Comparison of ENCODE assay signal across 8 cellular contexts in the genomic region with DNA sequence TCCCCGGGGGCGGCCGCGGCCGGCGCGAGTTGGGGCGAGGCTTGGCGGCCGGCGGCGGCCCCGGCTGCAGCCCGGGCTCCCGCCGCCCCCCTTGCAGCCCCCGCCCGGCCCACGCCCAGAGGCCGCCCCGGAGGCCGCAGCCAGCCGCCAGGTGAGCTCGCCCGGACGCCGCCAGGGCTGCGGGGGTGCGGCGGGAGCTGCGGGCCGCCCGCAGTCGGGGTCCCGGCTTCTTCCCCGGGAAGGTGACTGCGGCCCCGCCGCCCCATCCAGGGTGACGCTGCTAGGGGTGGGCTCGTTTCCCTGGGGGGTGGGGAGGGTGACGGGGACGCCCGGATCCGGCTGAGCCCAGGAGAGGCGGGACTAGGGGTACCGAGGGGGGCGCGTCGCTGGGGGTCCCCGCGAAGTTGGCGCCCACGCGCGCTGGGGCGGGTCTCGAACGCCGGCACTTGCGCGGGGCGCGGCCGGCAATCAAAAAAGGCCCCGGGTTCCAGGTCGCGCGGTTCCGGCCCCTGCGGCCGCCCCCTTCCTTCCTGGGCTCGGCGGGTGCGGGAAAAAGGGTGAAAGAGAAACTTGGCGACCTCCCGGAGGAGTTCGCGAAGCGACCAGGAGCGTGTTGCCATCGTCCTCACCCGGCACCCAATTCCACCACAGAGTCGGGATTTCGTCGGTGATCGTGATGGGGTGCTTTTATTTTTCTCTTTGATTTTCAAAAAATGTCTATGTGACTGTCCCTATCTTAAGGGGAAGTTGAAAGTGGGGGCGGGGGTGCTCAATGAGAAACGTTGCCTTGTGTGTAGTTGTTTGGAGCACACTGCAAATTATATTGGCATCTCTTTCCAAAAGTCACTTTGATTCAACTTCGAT. TPM values are rescaled to one million over a fixed set of nuclear protein-coding genes. Genes with fewer than 3 reads are reported as not detected.
DNase-seq lines count a peak whose midpoint lies in the region; ATAC-seq, FAIRE-seq and TF ChIP-seq lines count a peak whose summit lies in the region.

No MANE protein-coding gene starts in this region.

- peaks cover 84% of the 10 kb centered on the region for H3K79me2 ChIP-seq in astrocyte (ENCODE audit: insufficient read depth, low read length)

- H3K9ac ChIP-seq in astrocyte (ENCODE audit: low read length) (peak overlapping the region; percentile 88), iPS-15b (ENCODE audit: low read depth, low read length) (peak overlapping the region; percentile 42), skeletal muscle satellite cell (ENCODE audit: low read depth, low read length) (peak overlapping the region; percentile 91)

- H3K4me3 ChIP-seq in astrocyte (ENCODE audit: insufficient read depth, low read depth, low read length): peak overlapping the region; percentile 78
- peak overlapping the region; percentile 70 for H3K4me3 ChIP-seq in iPS-15b (ENCODE audit: low read depth, low read length)
- H3K4me3 ChIP-seq in skeletal muscle satellite cell (ENCODE audit: low read length): peak overlapping the region; percentile 93

- peak; percentile 51 for TF ChIP-seq POLR2A in GM18951 (IDR thresholded peaks at IDR 0.05; ENCODE audit: extremely low read depth, insufficient read depth, insufficient read length)

- peak overlapping the region; percentile 62 for H2AFZ ChIP-seq in astrocyte (ENCODE audit: low read depth, low read length)

- H4K20me1 ChIP-seq in astrocyte (ENCODE audit: insufficient read depth, low read length): peaks cover 8% of the 10 kb centered on the region

- H3K4me2 ChIP-seq in astrocyte (ENCODE audit: low read length): peak overlapping the region; percentile 94
- peak overlapping the region; percentile 88 for H3K4me2 ChIP-seq in skeletal muscle satellite cell (ENCODE audit: low read length)

- peak; percentile 67 for DNase-seq in AG08396 (ENCODE audit: low spot score)
- peak; percentile 36 for DNase-seq in SW480 (ENCODE audit: low spot score)
- DNase-seq in astrocyte (ENCODE audit: low read depth): no peak
- DNase-seq in NCI-H2081 treated with DMSO at 0.1 percent for 48 hours (lab: John Stamatoyannopoulos, UW): no peak

- no peak for FAIRE-seq in astrocyte (lab: Jason Lieb, UNC)

- no peaks in the 10 kb centered on the region for H3K27me3 Mint-ChIP-seq in astrocyte (ENCODE audit: low read depth, unreplicated experiment)

- H3K9me3 Mint-ChIP-seq in astrocyte (ENCODE audit: unreplicated experiment): no peaks in the 10 kb centered on the region

- H3K4me3 Mint-ChIP-seq in astrocyte (ENCODE audit: unreplicated experiment): peak overlapping the region; percentile 94

- peaks cover 23% of the 10 kb centered on the region for H3K4me1 Mint-ChIP-seq in astrocyte (ENCODE audit: low read depth, unreplicated experiment)

- H3K36me3 Mint-ChIP-seq in astrocyte (ENCODE audit: low read depth, unreplicated experiment): peaks cover 3% of the 10 kb centered on the region

- no peaks in the 10 kb centered on the region for H3K9me3 ChIP-seq in astrocyte (ENCODE audit: insufficient read depth, low read depth, low read length)
- H3K9me3 ChIP-seq in iPS-15b (ENCODE audit: control insufficient read depth, insufficient read depth, low read length): no peaks in the 10 kb centered on the region
- H3K9me3 ChIP-seq in skeletal muscle satellite cell (replicated peaks; ENCODE audit: low read length): no peaks in the 10 kb centered on the region

- no peaks in the 10 kb centered on the region for H3K36me3 ChIP-seq in astrocyte (ENCODE audit: insufficient read depth, low read length)
- no peaks in the 10 kb centered on the region for H3K36me3 ChIP-seq in iPS-15b (ENCODE audit: control insufficient read depth, insufficient read depth, low read length)
- H3K36me3 ChIP-seq in skeletal muscle satellite cell (ENCODE audit: insufficient read depth, low read length): no peaks in the 10 kb centered on the region

- H3K4me1 ChIP-seq in astrocyte (ENCODE audit: insufficient read depth, low read length) (peaks cover 7% of the 10 kb centered on the region), iPS-15b (ENCODE audit: control insufficient read depth, insufficient read depth, low read length) (peaks cover 6% of the 10 kb centered on the region), skeletal muscle satellite cell (ENCODE audit: control insufficient read depth, insufficient read depth, low read length) (peaks cover 13% of the 10 kb centered on the region)

- ATAC-seq in HG03108 (IDR thresholded peaks at IDR 0.05; ENCODE audit: unreplicated experiment): peak; percentile 32

- in situ Hi-C loops in GM18951 (cut with MboI; ENCODE audit: low sequenced_read_pairs, unreplicated experiment): no loop called here

- H3K27ac ChIP-seq in astrocyte (ENCODE audit: low read depth, low read length): peak overlapping the region; percentile 72

- TF ChIP-seq CTCF in astrocyte (IDR thresholded peaks at IDR 0.05; ENCODE audit: insufficient read depth, low read depth, low read length): no peak

- H3K27ac Mint-ChIP-seq in astrocyte (ENCODE audit: unreplicated experiment): peak overlapping the region; percentile 50

- H3K27me3 ChIP-seq in astrocyte (ENCODE audit: insufficient read depth, low read length): no peaks in the 10 kb centered on the region
- no peaks in the 10 kb centered on the region for H3K27me3 ChIP-seq in iPS-15b (ENCODE audit: control insufficient read depth, insufficient read depth, low read length)
- H3K27me3 ChIP-seq in skeletal muscle satellite cell (ENCODE audit: control insufficient read depth, insufficient read depth, low read length): no peaks in the 10 kb centered on the region

RNA-seq across cellular contexts. Expression of a gene that starts 0.6 kb away (rescaled TPM):
- total RNA-seq in astrocyte: 17.6 and 19.2 TPM in 2 replicates
- 10.6 and 12.0 TPM in 2 replicates for total RNA-seq in skeletal muscle satellite cell (2012; rRNA removed)

RNA-seq across cellular contexts. Expression of a gene that starts 0.6 kb away (rescaled TPM):
- total RNA-seq in astrocyte: 56.9 and 61.6 TPM in 2 replicates
- total RNA-seq in skeletal muscle satellite cell (2012; rRNA removed): 52.9 and 57.0 TPM in 2 replicates

RNA-seq across cellular contexts. Expression of a gene that starts 45.1 kb away (rescaled TPM):
- total RNA-seq in astrocyte: not detected in 2 replicates
- not detected in 2 replicates for total RNA-seq in skeletal muscle satellite cell (2012; rRNA removed)

RNA-seq across cellular contexts. Expression of a gene that starts 47.9 kb away (rescaled TPM):
- total RNA-seq in astrocyte: not detected in 2 replicates
- not detected in 2 replicates for total RNA-seq in skeletal muscle satellite cell (2012; rRNA removed)

Comparison
In these comparisons a context has a peak if more than half of its experiments do, and no peak if none do; other contexts are left out.
1. DNase-seq: peak in AG08396 (single experiment) and SW480 (single experiment); none in astrocyte (single experiment) and NCI-H2081 treated with DMSO at 0.1 percent for 48 hours (single experiment).
2. Peak in every context shown above with its lines, with median percentiles within 50 percentile points of each other: H3K4me3 ChIP-seq and H3K9ac ChIP-seq.